8 cellular contexts compared by ENCODE assay signal in genomic region chr15:23038741-23039150, GRCh38. TPM values are rescaled to one million over a fixed set of nuclear protein-coding genes. Genes with fewer than 3 reads are reported as not detected.
DNase-seq lines count a peak whose midpoint lies in the region; ATAC-seq and TF ChIP-seq lines count a peak whose summit lies in the region.

No MANE protein-coding gene starts in this region.

- H3K36me3 Mint-ChIP-seq in activated CD8-positive, alpha-beta T cell treated with anti-CD3 and anti-CD28 coated beads for 36 hours (ENCODE audit: low read depth): peaks cover 23% of the 10 kb centered on the region

- peak overlapping the region; percentile 98 for H3K9ac ChIP-seq in HUES64 (ENCODE audit: low read depth, low read length)

- H3K4me1 Mint-ChIP-seq in activated CD8-positive, alpha-beta T cell treated with anti-CD3 and anti-CD28 coated beads for 36 hours (ENCODE audit: low read depth): peaks cover 28% of the 10 kb centered on the region

- no peak for TF ChIP-seq CTCF in activated CD8-positive, alpha-beta T cell treated with anti-CD3 and anti-CD28 coated beads for 36 hours (IDR thresholded peaks at IDR 0.05)
- no peak for TF ChIP-seq CTCF in left ventricle myocardium inferior (IDR thresholded peaks at IDR 0.05; ENCODE audit: borderline replicate concordance)
- no peak for TF ChIP-seq CTCF in gastrocnemius medialis (IDR thresholded peaks at IDR 0.05 in 4 of 5, conservative IDR thresholded peaks at IDR 0.05 in 1 of 5)

- H3K36me3 ChIP-seq in HUES64 (ENCODE audit: insufficient read depth, low read length) (peaks cover 26% of the 10 kb centered on the region), left ventricle myocardium inferior (peaks cover 31% of the 10 kb centered on the region), gastrocnemius medialis (peaks cover 0 to 20% of the 10 kb centered on the region in 2 donors)

- H3K27ac ChIP-seq in HUES64 (ENCODE audit: low read depth, low read length) (no peak overlapping the region), left ventricle myocardium inferior (replicated peaks) (peak overlapping the region; percentile 86), gastrocnemius medialis (peak overlapping the region; percentile 76 to 84 (median 78))

- H3K27me3 Mint-ChIP-seq in activated CD8-positive, alpha-beta T cell treated with anti-CD3 and anti-CD28 coated beads for 36 hours: no peaks in the 10 kb centered on the region

- DNase-seq in SIG-M5 treated with dmso at 0.1 percent for 504 hours (lab: John Stamatoyannopoulos, UW; ENCODE audit: unreplicated experiment) (peak; percentile 25), SIG-M5 (lab: John Stamatoyannopoulos, UW) (no peak), left ventricle myocardium inferior (no peak), gastrocnemius medialis (no peak), UCSD-AML1 (lab: John Stamatoyannopoulos, UW; ENCODE audit: unreplicated experiment) (no peak)
- no peak for DNase-seq in activated CD8-positive, alpha-beta T cell treated with anti-CD3 and anti-CD28 coated beads for 36 hours

- H3K4me3 ChIP-seq in HUES64 (ENCODE audit: low read length) (peak overlapping the region; percentile 74), left ventricle myocardium inferior (peak overlapping the region; percentile 74), gastrocnemius medialis (peak overlapping the region; percentile 57 to 85 (median 78))

- 2% methylated on average over 13 of the region's 14 CpGs for WGBS in HUES64

- no peaks in the 10 kb centered on the region for H3K9me3 Mint-ChIP-seq in activated CD8-positive, alpha-beta T cell treated with anti-CD3 and anti-CD28 coated beads for 36 hours

- peak; percentile 20 for ATAC-seq in GM21723 (IDR thresholded peaks at IDR 0.05; ENCODE audit: unreplicated experiment)
- no peak for ATAC-seq in activated CD8-positive, alpha-beta T cell treated with anti-CD3 and anti-CD28 coated beads for 36 hours
- ATAC-seq in gastrocnemius medialis: peak; percentile 23 to 32

- peak overlapping the region; percentile 93 for H3K4me3 Mint-ChIP-seq in activated CD8-positive, alpha-beta T cell treated with anti-CD3 and anti-CD28 coated beads for 36 hours

- TF ChIP-seq POLR2A in gastrocnemius medialis (IDR thresholded peaks at IDR 0.05): no peak

- H3K4me1 ChIP-seq in HUES64 (ENCODE audit: insufficient read depth, low read length) (peaks cover 6% of the 10 kb centered on the region; the same call in 1 of the 2 replicates), left ventricle myocardium inferior (peaks cover 22% of the 10 kb centered on the region), gastrocnemius medialis (peaks cover 8 to 10% of the 10 kb centered on the region in 2 donors)

- POLR2A ChIA-PET in activated CD8-positive, alpha-beta T cell treated with anti-CD3 and anti-CD28 coated beads for 36 hours (lab: Charles Lee): interaction anchor here (0.9 to 1.2 kb wide), 3 partner anchors 10 to 59 kb away, joined by 3 to 6 read pairs (median 4); partner anchors contain the start of gene CYFIP1

- H3K27me3 ChIP-seq in HUES64 (ENCODE audit: insufficient read depth, low read length) (no peaks in the 10 kb centered on the region), left ventricle myocardium inferior (ENCODE audit: low read depth) (no peaks in the 10 kb centered on the region), gastrocnemius medialis (no peaks in the 10 kb centered on the region)

- in situ Hi-C loops in gastrocnemius medialis (cut with MboI; ENCODE audit: low sequenced_read_pairs in 4 of 4): loop anchor here in 1 of 4 donors (10.0 kb wide), 1 partner anchor 204 kb away; the partner anchor contains the start of gene NIPA2

- CTCF ChIA-PET in activated CD8-positive, alpha-beta T cell treated with anti-CD3 and anti-CD28 coated beads for 36 hours (lab: Charles Lee): interaction anchor here (0.6 to 2.1 kb wide), 5 partner anchors 8 to 59 kb away, joined by 3 to 8 read pairs (median 3); partner anchors contain the start of gene CYFIP1

- intact Hi-C loops in activated CD8-positive, alpha-beta T cell treated with anti-CD3 and anti-CD28 coated beads for 36 hours (cut with micrococcal nuclease): loop anchor here (10.0 kb wide), 1 partner anchor 64 kb away; no protein-coding TSS in a partner anchor
- intact Hi-C loops in left ventricle myocardium inferior (cut with micrococcal nuclease): no loop called here
- intact Hi-C loops in gastrocnemius medialis (cut with DNase I; ENCODE audit: low total_unique reads): loop anchor here (2.0 to 5.0 kb wide), 2 partner anchors 58 to 201 kb away; partner anchors contain the start of genes CYFIP1 and NIPA2

- H3K9me3 ChIP-seq in HUES64 (ENCODE audit: insufficient read depth, low read depth, low read length) (no peaks in the 10 kb centered on the region), left ventricle myocardium inferior (replicated peaks) (no peaks in the 10 kb centered on the region), gastrocnemius medialis (no peaks in the 10 kb centered on the region)

- H3K27ac Mint-ChIP-seq in activated CD8-positive, alpha-beta T cell treated with anti-CD3 and anti-CD28 coated beads for 36 hours: peak overlapping the region; percentile 96

RNA-seq across cellular contexts. Expression of gene TUBGCP5, which starts 0.6 kb away (rescaled TPM):
- 14.6 TPM for polyA plus RNA-seq in HUES64 (2013, experiment 1 of 2)
- 15.7 TPM for polyA plus RNA-seq in HUES64 (2013, experiment 2 of 2)
- total RNA-seq in activated CD8-positive, alpha-beta T cell treated with anti-CD3 and anti-CD28 coated beads for 36 hours: 10 to 100 TPM; 19.2 to 22.0 TPM
- total RNA-seq in left ventricle myocardium inferior (11.3 TPM), gastrocnemius medialis (10 to 100 TPM; 11.6 to 18.2 (median 13.6) TPM)

RNA-seq across cellular contexts. Expression of gene CYFIP1, which starts 58.6 kb away (rescaled TPM):
- 54.7 TPM for polyA plus RNA-seq in HUES64 (2013, experiment 1 of 2)
- polyA plus RNA-seq in HUES64 (2013, experiment 2 of 2): 59.3 TPM
- 10 to 100 TPM; 10.4 to 11.6 TPM for total RNA-seq in activated CD8-positive, alpha-beta T cell treated with anti-CD3 and anti-CD28 coated beads for 36 hours
- total RNA-seq in left ventricle myocardium inferior (24.1 TPM), gastrocnemius medialis (10 to 100 TPM; 31.1 to 52.6 (median 37.4) TPM)
